Comparison of ENCODE assay signal across 1 cellular context in genomic region chr14:99603965-99604765, GRCh38.
TF ChIP-seq lines count a peak whose summit lies in the region.

CCDC85C (minus strand) TSS chr14:99604207; CDS start chr14:99603959, 248 bp downstream.

TF ChIP-seq in HepG2, 621 proteins besides CTCF, POLR2A, EP300 and RAD21 (continued from another document and continues in another):
- TF ChIP-seq, protein P1, sequence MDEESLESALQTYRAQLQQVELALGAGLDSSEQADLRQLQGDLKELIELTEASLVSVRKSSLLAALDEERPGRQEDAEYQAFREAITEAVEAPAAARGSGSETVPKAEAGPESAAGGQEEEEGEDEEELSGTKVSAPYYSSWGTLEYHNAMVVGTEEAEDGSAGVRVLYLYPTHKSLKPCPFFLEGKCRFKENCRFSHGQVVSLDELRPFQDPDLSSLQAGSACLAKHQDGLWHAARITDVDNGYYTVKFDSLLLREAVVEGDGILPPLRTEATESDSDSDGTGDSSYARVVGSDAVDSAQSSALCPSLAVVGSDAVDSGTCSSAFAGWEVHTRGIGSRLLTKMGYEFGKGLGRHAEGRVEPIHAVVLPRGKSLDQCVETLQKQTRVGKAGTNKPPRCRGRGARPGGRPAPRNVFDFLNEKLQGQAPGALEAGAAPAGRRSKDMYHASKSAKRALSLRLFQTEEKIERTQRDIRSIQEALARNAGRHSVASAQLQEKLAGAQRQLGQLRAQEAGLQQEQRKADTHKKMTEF (CRISPR knock-in tag; IDR thresholded peaks at IDR 0.05), result no peak
- TF ChIP-seq ATRX (CRISPR knock-in tag; IDR thresholded peaks at IDR 0.05; ENCODE audit: borderline replicate concordance) (no peak), ZNF326 (CRISPR knock-in tag; IDR thresholded peaks at IDR 0.05; ENCODE audit: borderline replicate concordance) (no peak), NFRKB (IDR thresholded peaks at IDR 0.05) (no peak), DR1 (CRISPR knock-in tag; IDR thresholded peaks at IDR 0.05) (no peak; the same call in 1 of the 2 replicates), ZNF230 (CRISPR knock-in tag; IDR thresholded peaks at IDR 0.05) (no peak), ZNF317 (CRISPR knock-in tag; IDR thresholded peaks at IDR 0.05) (no peak), IKZF1 (IDR thresholded peaks at IDR 0.05) (no peak), ZNF703 (CRISPR knock-in tag; IDR thresholded peaks at IDR 0.05; ENCODE audit: borderline replicate concordance) (no peak), SATB2 (CRISPR knock-in tag; IDR thresholded peaks at IDR 0.05) (no peak), ZNF737 (CRISPR knock-in tag; IDR thresholded peaks at IDR 0.05; ENCODE audit: borderline replicate concordance) (no peak), RARA (CRISPR knock-in tag; IDR thresholded peaks at IDR 0.05) (no peak), ZSCAN21 (CRISPR knock-in tag; IDR thresholded peaks at IDR 0.05; ENCODE audit: borderline replicate concordance) (0 out of 2 replicates have a peak, but pooled peaks have one; percentile 13), SNAPC2 (CRISPR knock-in tag; IDR thresholded peaks at IDR 0.05) (no peak), RBFOX2 (IDR thresholded peaks at IDR 0.05; ENCODE audit: low read depth, low read length) (peak; percentile 23; the same call in 1 of the 2 replicates), ZNF660 (CRISPR knock-in tag; IDR thresholded peaks at IDR 0.05; ENCODE audit: borderline replicate concordance, low read depth) (no peak), NR1H2 (CRISPR knock-in tag; IDR thresholded peaks at IDR 0.05; ENCODE audit: borderline replicate concordance, low read depth) (no peak), HDAC1 (CRISPR knock-in tag; IDR thresholded peaks at IDR 0.05) (0 out of 2 replicates have a peak, but pooled peaks have one; percentile 28), HOXA3 (CRISPR knock-in tag; IDR thresholded peaks at IDR 0.05) (no peak; the same call in 1 of the 2 replicates), ZNF207 (IDR thresholded peaks at IDR 0.05; ENCODE audit: borderline replicate concordance) (no peak), SIX4 (CRISPR knock-in tag; IDR thresholded peaks at IDR 0.05) (peak; percentile 91), SP140L (CRISPR knock-in tag; IDR thresholded peaks at IDR 0.05; ENCODE audit: borderline replicate concordance) (no peak), ATF3 (CRISPR knock-in tag; IDR thresholded peaks at IDR 0.05) (no peak), ZNF605 (CRISPR knock-in tag; IDR thresholded peaks at IDR 0.05) (no peak), TCF12 (IDR thresholded peaks at IDR 0.05) (no peak), TCF12 (CRISPR knock-in tag; IDR thresholded peaks at IDR 0.05) (no peak), SAP130 (CRISPR knock-in tag; IDR thresholded peaks at IDR 0.05; ENCODE audit: low read depth) (peak; percentile 63; the same call in 1 of the 2 replicates), BHLHE40 (IDR thresholded peaks at IDR 0.05; ENCODE audit: low read length) (peak; percentile 95), EEA1 (CRISPR knock-in tag; IDR thresholded peaks at IDR 0.05; ENCODE audit: borderline replicate concordance) (no peak), TFDP2 (CRISPR knock-in tag; IDR thresholded peaks at IDR 0.05) (no peak), TRIM24 (CRISPR knock-in tag; IDR thresholded peaks at IDR 0.05) (no peak), SAFB2 (CRISPR knock-in tag; IDR thresholded peaks at IDR 0.05; ENCODE audit: borderline replicate concordance, low read depth) (no peak), ZNF549 (CRISPR knock-in tag; IDR thresholded peaks at IDR 0.05) (no peak), HNRNPL (IDR thresholded peaks at IDR 0.05; ENCODE audit: low read depth, low read length) (no peak), ZBTB3 (CRISPR knock-in tag; IDR thresholded peaks at IDR 0.05; ENCODE audit: borderline replicate concordance, low read depth) (no peak), ZKSCAN8 (CRISPR knock-in tag; IDR thresholded peaks at IDR 0.05; ENCODE audit: borderline replicate concordance) (no peak), ZNF282 (IDR thresholded peaks at IDR 0.05; ENCODE audit: partially characterized antibody) (no peak), ZNF337 (CRISPR knock-in tag; IDR thresholded peaks at IDR 0.05; ENCODE audit: borderline replicate concordance, low read depth) (no peak), MAFF (IDR thresholded peaks at IDR 0.05; ENCODE audit: low read depth, low read length) (no peak), STAT5B (CRISPR knock-in tag; IDR thresholded peaks at IDR 0.05) (no peak), NPAS2 (CRISPR knock-in tag; IDR thresholded peaks at IDR 0.05; ENCODE audit: borderline replicate concordance) (no peak), MAFG (CRISPR knock-in tag; IDR thresholded peaks at IDR 0.05) (no peak), REXO4 (CRISPR knock-in tag; IDR thresholded peaks at IDR 0.05; ENCODE audit: borderline replicate concordance) (no peak), HOXD1 (CRISPR knock-in tag; IDR thresholded peaks at IDR 0.05) (no peak), XRCC5 (optimal IDR thresholded peaks at IDR 0.05; ENCODE audit: low read length) (no peak), PTBP1 (IDR thresholded peaks at IDR 0.05; ENCODE audit: low read depth, low read length, poor library complexity, severe bottlenecking) (no peak), ZFP36L1 (CRISPR knock-in tag; IDR thresholded peaks at IDR 0.05) (0 out of 2 replicates have a peak, but pooled peaks have one; percentile 47), ZNF546 (CRISPR knock-in tag; conservative IDR thresholded peaks at IDR 0.05) (no peak)
- TF ChIP-seq, protein P2, sequence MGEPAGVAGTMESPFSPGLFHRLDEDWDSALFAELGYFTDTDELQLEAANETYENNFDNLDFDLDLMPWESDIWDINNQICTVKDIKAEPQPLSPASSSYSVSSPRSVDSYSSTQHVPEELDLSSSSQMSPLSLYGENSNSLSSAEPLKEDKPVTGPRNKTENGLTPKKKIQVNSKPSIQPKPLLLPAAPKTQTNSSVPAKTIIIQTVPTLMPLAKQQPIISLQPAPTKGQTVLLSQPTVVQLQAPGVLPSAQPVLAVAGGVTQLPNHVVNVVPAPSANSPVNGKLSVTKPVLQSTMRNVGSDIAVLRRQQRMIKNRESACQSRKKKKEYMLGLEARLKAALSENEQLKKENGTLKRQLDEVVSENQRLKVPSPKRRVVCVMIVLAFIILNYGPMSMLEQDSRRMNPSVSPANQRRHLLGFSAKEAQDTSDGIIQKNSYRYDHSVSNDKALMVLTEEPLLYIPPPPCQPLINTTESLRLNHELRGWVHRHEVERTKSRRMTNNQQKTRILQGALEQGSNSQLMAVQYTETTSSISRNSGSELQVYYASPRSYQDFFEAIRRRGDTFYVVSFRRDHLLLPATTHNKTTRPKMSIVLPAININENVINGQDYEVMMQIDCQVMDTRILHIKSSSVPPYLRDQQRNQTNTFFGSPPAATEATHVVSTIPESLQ (CRISPR knock-in tag; conservative IDR thresholded peaks at IDR 0.05), result no peak
- TF ChIP-seq, protein P3, sequence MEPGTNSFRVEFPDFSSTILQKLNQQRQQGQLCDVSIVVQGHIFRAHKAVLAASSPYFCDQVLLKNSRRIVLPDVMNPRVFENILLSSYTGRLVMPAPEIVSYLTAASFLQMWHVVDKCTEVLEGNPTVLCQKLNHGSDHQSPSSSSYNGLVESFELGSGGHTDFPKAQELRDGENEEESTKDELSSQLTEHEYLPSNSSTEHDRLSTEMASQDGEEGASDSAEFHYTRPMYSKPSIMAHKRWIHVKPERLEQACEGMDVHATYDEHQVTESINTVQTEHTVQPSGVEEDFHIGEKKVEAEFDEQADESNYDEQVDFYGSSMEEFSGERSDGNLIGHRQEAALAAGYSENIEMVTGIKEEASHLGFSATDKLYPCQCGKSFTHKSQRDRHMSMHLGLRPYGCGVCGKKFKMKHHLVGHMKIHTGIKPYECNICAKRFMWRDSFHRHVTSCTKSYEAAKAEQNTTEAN (CRISPR knock-in tag; conservative IDR thresholded peaks at IDR 0.05), result no peak
- TF ChIP-seq, protein P4, sequence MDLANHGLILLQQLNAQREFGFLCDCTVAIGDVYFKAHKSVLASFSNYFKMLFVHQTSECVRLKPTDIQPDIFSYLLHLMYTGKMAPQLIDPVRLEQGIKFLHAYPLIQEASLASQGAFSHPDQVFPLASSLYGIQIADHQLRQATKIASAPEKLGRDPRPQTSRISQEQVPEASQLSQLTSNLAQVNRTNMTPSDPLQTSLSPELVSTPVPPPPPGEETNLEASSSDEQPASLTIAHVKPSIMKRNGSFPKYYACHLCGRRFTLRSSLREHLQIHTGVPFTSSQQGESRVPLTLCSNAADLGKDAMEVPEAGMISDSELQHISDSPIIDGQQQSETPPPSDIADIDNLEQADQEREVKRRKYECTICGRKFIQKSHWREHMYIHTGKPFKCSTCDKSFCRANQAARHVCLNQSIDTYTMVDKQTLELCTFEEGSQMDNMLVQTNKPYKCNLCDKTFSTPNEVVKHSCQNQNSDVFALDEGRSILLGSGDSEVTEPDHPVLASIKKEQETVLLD (CRISPR knock-in tag; IDR thresholded peaks at IDR 0.05; ENCODE audit: low read depth), result peak; percentile 67; the same call in 1 of the 2 replicates
- TF ChIP-seq, protein P5, sequence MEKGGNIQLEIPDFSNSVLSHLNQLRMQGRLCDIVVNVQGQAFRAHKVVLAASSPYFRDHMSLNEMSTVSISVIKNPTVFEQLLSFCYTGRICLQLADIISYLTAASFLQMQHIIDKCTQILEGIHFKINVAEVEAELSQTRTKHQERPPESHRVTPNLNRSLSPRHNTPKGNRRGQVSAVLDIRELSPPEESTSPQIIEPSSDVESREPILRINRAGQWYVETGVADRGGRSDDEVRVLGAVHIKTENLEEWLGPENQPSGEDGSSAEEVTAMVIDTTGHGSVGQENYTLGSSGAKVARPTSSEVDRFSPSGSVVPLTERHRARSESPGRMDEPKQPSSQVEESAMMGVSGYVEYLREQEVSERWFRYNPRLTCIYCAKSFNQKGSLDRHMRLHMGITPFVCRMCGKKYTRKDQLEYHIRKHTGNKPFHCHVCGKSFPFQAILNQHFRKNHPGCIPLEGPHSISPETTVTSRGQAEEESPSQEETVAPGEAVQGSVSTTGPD (CRISPR knock-in tag; IDR thresholded peaks at IDR 0.05), result no peak
- TF ChIP-seq, protein P6, sequence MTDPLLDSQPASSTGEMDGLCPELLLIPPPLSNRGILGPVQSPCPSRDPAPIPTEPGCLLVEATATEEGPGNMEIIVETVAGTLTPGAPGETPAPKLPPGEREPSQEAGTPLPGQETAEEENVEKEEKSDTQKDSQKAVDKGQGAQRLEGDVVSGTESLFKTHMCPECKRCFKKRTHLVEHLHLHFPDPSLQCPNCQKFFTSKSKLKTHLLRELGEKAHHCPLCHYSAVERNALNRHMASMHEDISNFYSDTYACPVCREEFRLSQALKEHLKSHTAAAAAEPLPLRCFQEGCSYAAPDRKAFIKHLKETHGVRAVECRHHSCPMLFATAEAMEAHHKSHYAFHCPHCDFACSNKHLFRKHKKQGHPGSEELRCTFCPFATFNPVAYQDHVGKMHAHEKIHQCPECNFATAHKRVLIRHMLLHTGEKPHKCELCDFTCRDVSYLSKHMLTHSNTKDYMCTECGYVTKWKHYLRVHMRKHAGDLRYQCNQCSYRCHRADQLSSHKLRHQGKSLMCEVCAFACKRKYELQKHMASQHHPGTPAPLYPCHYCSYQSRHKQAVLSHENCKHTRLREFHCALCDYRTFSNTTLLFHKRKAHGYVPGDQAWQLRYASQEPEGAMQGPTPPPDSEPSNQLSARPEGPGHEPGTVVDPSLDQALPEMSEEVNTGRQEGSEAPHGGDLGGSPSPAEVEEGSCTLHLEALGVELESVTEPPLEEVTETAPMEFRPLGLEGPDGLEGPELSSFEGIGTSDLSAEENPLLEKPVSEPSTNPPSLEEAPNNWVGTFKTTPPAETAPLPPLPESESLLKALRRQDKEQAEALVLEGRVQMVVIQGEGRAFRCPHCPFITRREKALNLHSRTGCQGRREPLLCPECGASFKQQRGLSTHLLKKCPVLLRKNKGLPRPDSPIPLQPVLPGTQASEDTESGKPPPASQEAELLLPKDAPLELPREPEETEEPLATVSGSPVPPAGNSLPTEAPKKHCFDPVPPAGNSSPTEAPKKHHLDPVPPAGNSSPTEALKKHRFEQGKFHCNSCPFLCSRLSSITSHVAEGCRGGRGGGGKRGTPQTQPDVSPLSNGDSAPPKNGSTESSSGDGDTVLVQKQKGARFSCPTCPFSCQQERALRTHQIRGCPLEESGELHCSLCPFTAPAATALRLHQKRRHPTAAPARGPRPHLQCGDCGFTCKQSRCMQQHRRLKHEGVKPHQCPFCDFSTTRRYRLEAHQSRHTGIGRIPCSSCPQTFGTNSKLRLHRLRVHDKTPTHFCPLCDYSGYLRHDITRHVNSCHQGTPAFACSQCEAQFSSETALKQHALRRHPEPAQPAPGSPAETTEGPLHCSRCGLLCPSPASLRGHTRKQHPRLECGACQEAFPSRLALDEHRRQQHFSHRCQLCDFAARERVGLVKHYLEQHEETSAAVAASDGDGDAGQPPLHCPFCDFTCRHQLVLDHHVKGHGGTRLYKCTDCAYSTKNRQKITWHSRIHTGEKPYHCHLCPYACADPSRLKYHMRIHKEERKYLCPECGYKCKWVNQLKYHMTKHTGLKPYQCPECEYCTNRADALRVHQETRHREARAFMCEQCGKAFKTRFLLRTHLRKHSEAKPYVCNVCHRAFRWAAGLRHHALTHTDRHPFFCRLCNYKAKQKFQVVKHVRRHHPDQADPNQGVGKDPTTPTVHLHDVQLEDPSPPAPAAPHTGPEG (CRISPR knock-in tag; IDR thresholded peaks at IDR 0.05), result no peak
- TF ChIP-seq, protein P7, sequence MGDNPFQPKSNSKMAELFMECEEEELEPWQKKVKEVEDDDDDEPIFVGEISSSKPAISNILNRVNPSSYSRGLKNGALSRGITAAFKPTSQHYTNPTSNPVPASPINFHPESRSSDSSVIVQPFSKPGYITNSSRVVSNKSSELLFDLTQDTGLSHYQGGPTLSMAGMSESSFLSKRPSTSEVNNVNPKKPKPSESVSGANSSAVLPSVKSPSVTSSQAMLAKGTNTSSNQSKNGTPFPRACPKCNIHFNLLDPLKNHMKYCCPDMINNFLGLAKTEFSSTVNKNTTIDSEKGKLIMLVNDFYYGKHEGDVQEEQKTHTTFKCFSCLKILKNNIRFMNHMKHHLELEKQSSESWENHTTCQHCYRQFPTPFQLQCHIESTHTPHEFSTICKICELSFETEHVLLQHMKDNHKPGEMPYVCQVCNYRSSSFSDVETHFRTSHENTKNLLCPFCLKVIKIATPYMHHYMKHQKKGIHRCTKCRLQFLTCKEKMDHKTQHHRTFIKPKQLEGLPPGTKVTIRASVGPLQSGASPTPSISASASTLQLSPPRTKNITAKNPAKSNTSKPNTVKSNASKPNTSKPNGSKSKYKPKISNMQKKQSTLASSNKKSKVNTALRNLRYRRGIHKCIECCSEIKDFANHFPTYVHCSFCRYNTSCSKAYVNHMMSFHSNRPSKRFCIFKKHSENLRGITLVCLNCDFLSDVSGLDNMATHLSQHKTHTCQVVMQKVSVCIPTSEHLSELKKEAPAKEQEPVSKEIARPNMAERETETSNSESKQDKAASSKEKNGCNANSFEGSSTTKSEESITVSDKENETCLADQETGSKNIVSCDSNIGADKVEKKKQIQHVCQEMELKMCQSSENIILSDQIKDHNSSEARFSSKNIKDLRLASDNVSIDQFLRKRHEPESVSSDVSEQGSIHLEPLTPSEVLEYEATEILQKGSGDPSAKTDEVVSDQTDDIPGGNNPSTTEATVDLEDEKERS (CRISPR knock-in tag; IDR thresholded peaks at IDR 0.05), result no peak
